In the genomic region with DNA sequence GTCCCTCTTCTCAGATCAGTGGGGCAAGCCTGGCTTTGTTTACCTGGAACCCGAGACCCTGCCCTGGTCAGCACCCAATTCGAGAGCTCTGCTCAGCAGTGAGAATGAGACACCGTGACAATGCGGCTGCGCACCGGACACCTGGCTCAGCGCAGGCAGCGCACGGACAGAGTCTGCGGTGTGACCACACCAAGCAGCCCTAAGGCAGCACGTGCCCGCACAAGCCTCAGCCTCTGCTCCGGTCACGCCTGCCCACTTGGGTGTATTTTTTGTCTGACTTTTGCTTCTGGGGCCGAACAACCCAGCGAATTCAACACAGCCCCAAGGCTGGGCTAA, we compare ENCODE assay signal across 21 cellular contexts. TPM values are rescaled to one million over a fixed set of nuclear protein-coding genes. Genes with fewer than 3 reads are reported as not detected.
"Had no signal": no experiment of that assay in that cellular context is flagged by ENCODE, and none has a peak within 500 bp of the region (broad histone marks: within the 10 kb centered on the region; RNA-seq: fewer than 3 reads in every experiment).

No MANE protein-coding gene starts in this region.

- H3K27me3 ChIP-seq: pancreas, thyroid gland, vagina had no signal

- H3K4me1 Mint-ChIP-seq: brain, neural crest cell had no signal

- DNase-seq: activated CD4-positive, alpha-beta T cell treated with anti-CD3 and anti-CD28 coated beads for 48 hours; activated CD8-positive, alpha-beta memory T cell treated with anti-CD3 and anti-CD28 coated beads for 24 hours; activated naive CD4-positive, alpha-beta T cell treated with anti-CD3 and anti-CD28 coated beads, Interleukin-2, amount 50 U/mL, for 16 hours; activated T-cell treated with anti-CD3 and anti-CD28 coated beads for 4 hours; amygdala; esophagus squamous epithelium; foreskin fibroblast; head of caudate nucleus; stimulated activated CD4-positive, alpha-beta T cell treated with anti-CD3 and anti-CD28 coated beads, Interleukin-4, amount 100 ng/mL, for 4 hours; T-helper 1 cell; thyroid gland had no signal

- H3K4me3 ChIP-seq: esophagus squamous epithelium, left lung, pancreas, skin epidermis, thyroid gland, vagina had no signal

- H3K27ac ChIP-seq: esophagus squamous epithelium, left lung, pancreas, skin epidermis, thyroid gland, vagina had no signal

- H3K4me3 Mint-ChIP-seq: brain, neural crest cell had no signal

- H3K4me1 ChIP-seq: esophagus squamous epithelium, left lung, pancreas, thyroid gland, vagina had no signal

- H3K36me3 ChIP-seq: esophagus squamous epithelium, left lung, pancreas, thyroid gland, vagina had no signal

- ATAC-seq: left lung, pancreas had no signal

- H3K27ac Mint-ChIP-seq: activated T-helper 2 cell treated with anti-CD3 and anti-CD28 coated beads, Interferon-gamma antibody, Interleukin-2, Interleukin-4, amounts not matched to agents 10 μg/mL and 5 μg/mL and 100 μg/mL, durations not matched to agents 14 hours and 24 hours and 36 hours; brain had no signal

- H3K9me3 ChIP-seq: pancreas, thyroid gland had no signal

- H3K36me3 Mint-ChIP-seq: brain had no signal

RNA-seq across cellular contexts. Expression of gene KRTAP10-8, which starts 4.7 kb away (rescaled TPM):
- total RNA-seq: activated T-helper 2 cell treated with anti-CD3 and anti-CD28 coated beads, Interferon-gamma antibody, Interleukin-2, Interleukin-4, amounts not matched to agents 10 μg/mL and 5 μg/mL and 100 μg/mL, durations not matched to agents 14 hours and 24 hours and 36 hours; cerebellum; dermis microvascular lymphatic vessel endothelial cell; esophagus squamous epithelium; left lung; mesenteric fat pad; neural crest cell; pancreas; thyroid gland; vagina had no signal
- polyA plus RNA-seq: pancreas had no signal

RNA-seq across cellular contexts. Expression of gene KRTAP10-9, which starts 10.3 kb away (rescaled TPM):
- total RNA-seq: activated T-helper 2 cell treated with anti-CD3 and anti-CD28 coated beads, Interferon-gamma antibody, Interleukin-2, Interleukin-4, amounts not matched to agents 10 μg/mL and 5 μg/mL and 100 μg/mL, durations not matched to agents 14 hours and 24 hours and 36 hours; cerebellum; dermis microvascular lymphatic vessel endothelial cell; esophagus squamous epithelium; left lung; mesenteric fat pad; neural crest cell; pancreas; thyroid gland; vagina had no signal
- polyA plus RNA-seq: pancreas had no signal

RNA-seq across cellular contexts. Expression of gene KRTAP10-7, which starts 16.2 kb away (rescaled TPM):
- total RNA-seq: activated T-helper 2 cell treated with anti-CD3 and anti-CD28 coated beads, Interferon-gamma antibody, Interleukin-2, Interleukin-4, amounts not matched to agents 10 μg/mL and 5 μg/mL and 100 μg/mL, durations not matched to agents 14 hours and 24 hours and 36 hours; cerebellum; dermis microvascular lymphatic vessel endothelial cell; esophagus squamous epithelium; left lung; mesenteric fat pad; neural crest cell; pancreas; thyroid gland; vagina had no signal
- polyA plus RNA-seq: pancreas had no signal

RNA-seq across cellular contexts. Expression of gene KRTAP10-10, which starts 20.6 kb away (rescaled TPM):
- total RNA-seq: activated T-helper 2 cell treated with anti-CD3 and anti-CD28 coated beads, Interferon-gamma antibody, Interleukin-2, Interleukin-4, amounts not matched to agents 10 μg/mL and 5 μg/mL and 100 μg/mL, durations not matched to agents 14 hours and 24 hours and 36 hours; cerebellum; dermis microvascular lymphatic vessel endothelial cell; esophagus squamous epithelium; left lung; mesenteric fat pad; neural crest cell; pancreas; thyroid gland; vagina had no signal
- polyA plus RNA-seq: pancreas had no signal

RNA-seq across cellular contexts. Expression of gene KRTAP10-6, which starts 24.3 kb away (rescaled TPM):
- total RNA-seq: activated T-helper 2 cell treated with anti-CD3 and anti-CD28 coated beads, Interferon-gamma antibody, Interleukin-2, Interleukin-4, amounts not matched to agents 10 μg/mL and 5 μg/mL and 100 μg/mL, durations not matched to agents 14 hours and 24 hours and 36 hours; cerebellum; dermis microvascular lymphatic vessel endothelial cell; esophagus squamous epithelium; left lung; mesenteric fat pad; neural crest cell; pancreas; thyroid gland; vagina had no signal
- polyA plus RNA-seq: pancreas had no signal
